Comparison of ENCODE assay signal across 10 cellular contexts in the genomic region with DNA sequence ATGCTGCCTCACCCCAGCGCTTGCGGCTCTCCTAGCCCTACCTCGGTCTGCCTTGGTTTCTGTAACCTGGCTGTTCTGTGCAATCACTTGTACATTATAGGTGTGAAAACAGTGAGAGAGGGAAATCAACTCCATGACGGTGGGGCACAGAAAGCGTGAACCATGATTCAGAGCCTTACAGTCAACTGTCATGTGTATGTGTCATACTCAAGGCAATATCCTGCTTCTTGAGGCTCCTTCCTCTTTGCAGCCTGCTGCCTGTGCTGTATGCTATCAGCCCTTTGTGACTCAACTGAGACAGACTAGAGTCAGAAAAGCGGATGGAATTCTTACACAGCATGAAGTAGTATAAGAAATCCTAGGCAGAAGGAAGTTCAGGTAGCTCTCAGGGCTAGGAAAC. TPM values are rescaled to one million over a fixed set of nuclear protein-coding genes. Genes with fewer than 3 reads are reported as not detected.
DNase-seq lines count a peak whose midpoint lies in the region; ATAC-seq and TF ChIP-seq lines count a peak whose summit lies in the region.
"Had no signal": no experiment of that assay in that cellular context is flagged by ENCODE, and none has a peak within 500 bp of the region (broad histone marks: within the 10 kb centered on the region; RNA-seq: fewer than 3 reads in every experiment).

No MANE protein-coding gene starts in this region.

- H3K4me1 ChIP-seq in gastrocnemius medialis = peaks cover 10 to 12% of the 10 kb centered on the region in 2 donors

- TF ChIP-seq CTCF in retinal pigment epithelial cell (conservative IDR thresholded peaks at IDR 0.05; ENCODE audit: low read depth, low read length) = no peak
- TF ChIP-seq CTCF in gastrocnemius medialis (IDR thresholded peaks at IDR 0.05 in 4 of 5, conservative IDR thresholded peaks at IDR 0.05 in 1 of 5) = no peak

- no peak overlapping the region for H3K27ac ChIP-seq in gastrocnemius medialis

- H3K4me3 ChIP-seq in retinal pigment epithelial cell (ENCODE audit: low read length) = no peak overlapping the region
- no peak overlapping the region for H3K4me3 ChIP-seq in gastrocnemius medialis

- no peak for ATAC-seq in HG02970 (IDR thresholded peaks at IDR 0.05; ENCODE audit: low FRiP score, unreplicated experiment)
- ATAC-seq in gastrocnemius medialis = no peak

- TF ChIP-seq POLR2A in gastrocnemius medialis (IDR thresholded peaks at IDR 0.05) = no peak

- DNase-seq in GDM1 (lab: John Stamatoyannopoulos, UW) = peak; percentile 76
- DNase-seq in SIG-M5 treated with dmso at 0.1 percent for 504 hours (lab: John Stamatoyannopoulos, UW; ENCODE audit: unreplicated experiment) = peak; percentile 90
- DNase-seq in astrocyte of the hippocampus (ENCODE audit: low read depth, low spot score) = peak; percentile 60
- DNase-seq in retinal pigment epithelial cell (ENCODE audit: low read depth) = peak; percentile 25
- no peak for DNase-seq in GM19240 (ENCODE audit: insufficient read length, low spot score)
- DNase-seq in NCI-H82 treated with DMSO at 0.1 percent for 48 hours (lab: John Stamatoyannopoulos, UW; ENCODE audit: unreplicated experiment) = no peak
- no peak for DNase-seq in gastrocnemius medialis

- no peaks in the 10 kb centered on the region for H3K9me3 ChIP-seq in gastrocnemius medialis

- in situ Hi-C loops in gastrocnemius medialis (cut with MboI; ENCODE audit: low sequenced_read_pairs in 4 of 4) = loop anchor here in 2 of 4 donors (25.0 kb wide), 1 partner anchor 486 kb away; no protein-coding TSS in a partner anchor

- no peaks in the 10 kb centered on the region for H3K36me3 ChIP-seq in gastrocnemius medialis

- intact Hi-C loops in gastrocnemius medialis (cut with DNase I; ENCODE audit: low total_unique reads) = no loop called here

- peaks cover 33 to 51% (median 35%) of the 10 kb centered on the region in 3 donors for H3K27me3 ChIP-seq in gastrocnemius medialis

RNA-seq across cellular contexts. Expression of a gene that starts 2.1 kb away (rescaled TPM):
- total RNA-seq in gastrocnemius medialis = 1 to 10 TPM in 2 of 4 donors, under 1 TPM in 1, not detected in 1; 0.10 to 3.4 (median 1.1) TPM

RNA-seq across cellular contexts. Expression of a gene that starts 37.5 kb away (rescaled TPM):
- total RNA-seq in gastrocnemius medialis = 10 to 100 TPM; 29.4 to 45.3 (median 40.1) TPM

RNA-seq across cellular contexts. Expression of a gene that starts 58.9 kb away (rescaled TPM):
- not detected for total RNA-seq in gastrocnemius medialis
- total RNA-seq: lower leg skin; T-helper 2 cell treated with Interferon-gamma antibody and Interleukin-4, amounts not matched to agents 100 ng/mL and 5 ng/mL, for 36 hours had no signal

Comparison
In these comparisons a context has a peak if more than half of its experiments do, and no peak if none do; other contexts are left out.
1. DNase-seq: peak in GDM1 (single experiment), SIG-M5 treated with dmso at 0.1 percent for 504 hours (single experiment), astrocyte of the hippocampus (single experiment) and retinal pigment epithelial cell (single experiment); none in GM19240 (single experiment), NCI-H82 treated with DMSO at 0.1 percent for 48 hours (single experiment) and gastrocnemius medialis (0 of 2).